Comparison of ENCODE assay signal across 8 cellular contexts in genomic region chr4:139176299-139177048, GRCh38. TPM values are rescaled to one million over a fixed set of nuclear protein-coding genes. Genes with fewer than 3 reads are reported as not detected.
DNase-seq lines count a peak whose midpoint lies in the region; ATAC-seq and TF ChIP-seq lines count a peak whose summit lies in the region.

No MANE protein-coding gene starts in this region.

- intact Hi-C loops in A673 (cut with micrococcal nuclease; ENCODE audit: unreplicated experiment): loop anchor here (2.0 to 5.0 kb wide), 3 partner anchors 79 to 144 kb away; partner anchors contain the start of gene NAA15
- intact Hi-C loops in activated CD8-positive, alpha-beta T cell treated with anti-CD3 and anti-CD28 coated beads for 36 hours (cut with micrococcal nuclease): loop anchor here (5.0 kb wide), 2 partner anchors 94 to 126 kb away; partner anchors contain the start of genes NAA15 and NDUFC1

- H3K36me3 ChIP-seq in A673 (ENCODE audit: insufficient read depth, low read length, poor library complexity, severe bottlenecking): no peaks in the 10 kb centered on the region

- no peaks in the 10 kb centered on the region for H3K9me3 ChIP-seq in A673 (ENCODE audit: low read depth, low read length, poor library complexity, severe bottlenecking)

- TF ChIP-seq CTCF in A673 (conservative IDR thresholded peaks at IDR 0.05; ENCODE audit: low read depth, low read length): no peak
- TF ChIP-seq CTCF in activated CD8-positive, alpha-beta T cell treated with anti-CD3 and anti-CD28 coated beads for 36 hours (IDR thresholded peaks at IDR 0.05): no peak

- H3K27ac ChIP-seq in A673 (ENCODE audit: low read depth, low read length, poor library complexity, severe bottlenecking): peak overlapping the region; percentile 95

- no peak overlapping the region for H3K27ac Mint-ChIP-seq in activated CD8-positive, alpha-beta T cell treated with anti-CD3 and anti-CD28 coated beads for 36 hours

- H3K36me3 Mint-ChIP-seq in activated CD8-positive, alpha-beta T cell treated with anti-CD3 and anti-CD28 coated beads for 36 hours (ENCODE audit: low read depth): no peaks in the 10 kb centered on the region

- CTCF ChIA-PET in A673 (lab: Charles Lee): interaction anchor here (0.7 to 1.3 kb wide), 2 partner anchors 119 to 146 kb away, joined by 3 to 4 read pairs; no protein-coding TSS in a partner anchor
- CTCF ChIA-PET in activated CD8-positive, alpha-beta T cell treated with anti-CD3 and anti-CD28 coated beads for 36 hours (lab: Charles Lee): interaction anchor here (0.8 to 0.9 kb wide), 2 partner anchors 75 to 124 kb away, joined by 3 read pairs; partner anchors contain the start of gene NAA15

- peak; percentile 71 for DNase-seq in A673 (ENCODE audit: low spot score)
- DNase-seq in NCI-H748 treated with DMSO at 0.1 percent for 48 hours (lab: John Stamatoyannopoulos, UW): peak; percentile 34
- peak; percentile 69 for DNase-seq in activated CD8-positive, alpha-beta T cell treated with anti-CD3 and anti-CD28 coated beads for 36 hours
- peak; percentile 63 for DNase-seq in effector CD4-positive, alpha-beta T cell
- peak; percentile 84 to 88 for DNase-seq in lung microvascular endothelial cell (ENCODE audit: low read depth in 2 of 2)
- DNase-seq in stimulated activated CD4-positive, alpha-beta T cell treated with anti-CD3 and anti-CD28 coated beads, TNF-alpha, amount 100 ng/mL, for 4 hours (ENCODE audit: low read depth in 3 of 3): peak; percentile 42 to 46 (median 42)

- H3K27me3 ChIP-seq in A673 (replicated peaks; ENCODE audit: insufficient read depth, low read depth, low read length, poor library complexity): no peaks in the 10 kb centered on the region

- BruUV-seq in A673 (replicated peaks; lab: Mats Ljungman, UMichigan): no TSS peak

- H3K4me1 Mint-ChIP-seq in activated CD8-positive, alpha-beta T cell treated with anti-CD3 and anti-CD28 coated beads for 36 hours (ENCODE audit: low read depth): peaks cover 18% of the 10 kb centered on the region

- H3K4me1 ChIP-seq in A673 (ENCODE audit: insufficient read depth, low read length, poor library complexity, severe bottlenecking): peaks cover 32% of the 10 kb centered on the region

- H3K27me3 Mint-ChIP-seq in activated CD8-positive, alpha-beta T cell treated with anti-CD3 and anti-CD28 coated beads for 36 hours: peaks cover 14% of the 10 kb centered on the region

- H3K4me3 Mint-ChIP-seq in activated CD8-positive, alpha-beta T cell treated with anti-CD3 and anti-CD28 coated beads for 36 hours: peak overlapping the region; percentile 79

- H3K4me3 ChIP-seq in A673 (ENCODE audit: low read depth, low read length, poor library complexity, severe bottlenecking): peak overlapping the region; percentile 98

- no peaks in the 10 kb centered on the region for H3K9me3 Mint-ChIP-seq in activated CD8-positive, alpha-beta T cell treated with anti-CD3 and anti-CD28 coated beads for 36 hours

- peak; percentile 9 for ATAC-seq in GM18870 (IDR thresholded peaks at IDR 0.05; ENCODE audit: unreplicated experiment)
- peak; percentile 18 for ATAC-seq in HG03175 (IDR thresholded peaks at IDR 0.05; ENCODE audit: unreplicated experiment)
- peak; percentile 36 for ATAC-seq in activated CD8-positive, alpha-beta T cell treated with anti-CD3 and anti-CD28 coated beads for 36 hours

- POLR2A ChIA-PET in A673 (lab: Charles Lee; ENCODE audit: low non-redundant PET): interaction anchor here (0.6 to 0.9 kb wide), 3 partner anchors 37 to 119 kb away, joined by 4 to 7 read pairs (median 4); no protein-coding TSS in a partner anchor
- POLR2A ChIA-PET in activated CD8-positive, alpha-beta T cell treated with anti-CD3 and anti-CD28 coated beads for 36 hours (lab: Charles Lee): interaction anchor here (0.6 to 1.9 kb wide), 10 partner anchors 9 to 161 kb away, joined by 3 to 7 read pairs (median 3); partner anchors contain the start of genes NDUFC1 and NOCT

RNA-seq across cellular contexts. Expression of gene ELF2, which starts 0.5 kb away (rescaled TPM):
- total RNA-seq in A673 (2021) (42.4 and 46.1 TPM in 2 replicates), lung microvascular endothelial cell (33.3 and 45.0 TPM in 2 replicates)
- 10 to 100 TPM; 20.1 to 20.4 TPM for total RNA-seq in activated CD8-positive, alpha-beta T cell treated with anti-CD3 and anti-CD28 coated beads for 36 hours

Comparison
In these comparisons a context has a peak if more than half of its experiments do, and no peak if none do; other contexts are left out.
1. Peak in every context shown above with its lines: DNase-seq, ATAC-seq, H3K4me3 ChIP-seq and H3K27ac ChIP-seq.
2. DNase-seq: peak in every context shown above with its lines; median percentile 86 in lung microvascular endothelial cell; 71 in A673; 69 in activated CD8-positive, alpha-beta T cell treated with anti-CD3 and anti-CD28 coated beads for 36 hours; 63 in effector CD4-positive, alpha-beta T cell; 42 in stimulated activated CD4-positive, alpha-beta T cell treated with anti-CD3 and anti-CD28 coated beads, TNF-alpha, amount 100 ng/mL, for 4 hours; 34 in NCI-H748 treated with DMSO at 0.1 percent for 48 hours.